Comparison of ENCODE assay signal across 17 cellular contexts in genomic region chr2:10260130-10260529, GRCh38. TPM values are rescaled to one million over a fixed set of nuclear protein-coding genes. Genes with fewer than 3 reads are reported as not detected.
DNase-seq lines count a peak whose midpoint lies in the region; ATAC-seq and TF ChIP-seq lines count a peak whose summit lies in the region.
"Had no signal": no experiment of that assay in that cellular context is flagged by ENCODE, and none has a peak within 500 bp of the region (broad histone marks: within the 10 kb centered on the region; RNA-seq: fewer than 3 reads in every experiment).

No MANE protein-coding gene starts in this region.

- WGBS in liver, result 59% methylated on average over 12 of the region's 12 CpGs
- WGBS in upper lobe of left lung, 2 donors, result 91 to 98% methylated on average over 5 to 12 of the region's 12 CpGs

- TF ChIP-seq CTCF in RWPE1 (conservative IDR thresholded peaks at IDR 0.05; ENCODE audit: low read depth) (no peak; the same call in 1 of the 2 replicates), liver (IDR thresholded peaks at IDR 0.05; ENCODE audit: low read depth, low read length, missing input control) (peak; percentile 31), upper lobe of left lung (IDR thresholded peaks at IDR 0.05) (no peak)

- TF ChIP-seq EP300 in upper lobe of left lung (IDR thresholded peaks at IDR 0.05), result no peak

- no peak overlapping the region for H3K4me3 ChIP-seq in H7 (ENCODE audit: insufficient read depth, low read depth, low read length)
- no peak overlapping the region for H3K4me3 ChIP-seq in liver (ENCODE audit: low read depth in 1 of 3, low read length in 3 of 3)
- H3K4me3 ChIP-seq in upper lobe of left lung, result no peak overlapping the region
- H3K4me3 ChIP-seq: esophagus squamous epithelium, left lung, prostate gland had no signal

- H3K4me1 ChIP-seq in liver (ENCODE audit: control insufficient read depth in 4 of 4, insufficient read depth in 4 of 4, low read length in 3 of 4) (peaks cover 0 to 8% (median 3%) of the 10 kb centered on the region in 4 donors), upper lobe of left lung (no peaks in the 10 kb centered on the region)
- H3K4me1 ChIP-seq: esophagus squamous epithelium, left lung, prostate gland had no signal

- H3K36me3 ChIP-seq in H7 (replicated peaks; ENCODE audit: control insufficient read depth, insufficient read depth, low read length) (no peaks in the 10 kb centered on the region), liver (ENCODE audit: control insufficient read depth in 4 of 4, insufficient read depth in 3 of 4, low read depth in 1 of 4, low read length in 3 of 4) (no peaks in the 10 kb centered on the region), upper lobe of left lung (no peaks in the 10 kb centered on the region)
- H3K36me3 ChIP-seq: esophagus squamous epithelium, left lung, prostate gland had no signal

- H3K27me3 ChIP-seq in H7 (ENCODE audit: control insufficient read depth, insufficient read depth, low read length) (no peaks in the 10 kb centered on the region; the same call in 1 of the 2 replicates), liver (ENCODE audit: control insufficient read depth in 4 of 4, insufficient read depth in 4 of 4, low read length in 3 of 4) (no peaks in the 10 kb centered on the region), upper lobe of left lung (no peaks in the 10 kb centered on the region)
- H3K27me3 ChIP-seq: left lung had no signal

- ATAC-seq in upper lobe of left lung (ENCODE audit: low FRiP score in 2 of 2) (no peak), HG02852 (IDR thresholded peaks at IDR 0.05; ENCODE audit: unreplicated experiment) (no peak)
- ATAC-seq: left lung; naive thymus-derived CD4-positive, alpha-beta T cell had no signal

- no peaks in the 10 kb centered on the region for H3K9me3 ChIP-seq in liver (ENCODE audit: control insufficient read depth in 4 of 4, low read length in 3 of 4)
- H3K9me3 ChIP-seq in upper lobe of left lung, result no peaks in the 10 kb centered on the region
- H3K9me3 ChIP-seq: esophagus squamous epithelium, left lung, prostate gland had no signal

- DNase-seq in AG08395 (ENCODE audit: low spot score), result peak; percentile 44
- DNase-seq in H7, result peak; percentile 20
- DNase-seq in RWPE1 (ENCODE audit: low spot score), result peak; percentile 77
- DNase-seq in upper lobe of left lung, result no peak
- DNase-seq in effector CD8-positive, alpha-beta T cell (lab: John Stamatoyannopoulos, UW), result no peak
- DNase-seq in COLO829 (ENCODE audit: low spot score), result no peak
- DNase-seq: activated CD4-positive, CD25-positive, alpha-beta regulatory T cell treated with anti-CD3 and anti-CD28 coated beads, Interleukin-2, amount 50 U/mL, for 72 hours; dermis blood vessel endothelial cell; esophagus squamous epithelium; Karpas-422; naive thymus-derived CD4-positive, alpha-beta T cell; NCI-H187 treated with DMSO at 0.1 percent for 48 hours; SHP77 treated with DMSO at 0.1 percent for 48 hours had no signal

- peak in 1 of 2 donors; percentile 48 for TF ChIP-seq RAD21 in liver (IDR thresholded peaks at IDR 0.05)

- POLR2A ChIA-PET in RWPE1 (lab: Yijun Ruan, JAX; ENCODE audit: low non-redundant PET), result no interaction called here

- TF ChIP-seq POLR2A in upper lobe of left lung (IDR thresholded peaks at IDR 0.05), result no peak

- H3K27ac ChIP-seq in RWPE1, result peak overlapping the region; percentile 12
- no peak overlapping the region for H3K27ac ChIP-seq in liver (ENCODE audit: low read depth in 1 of 2, low read length in 2 of 2)
- no peak overlapping the region for H3K27ac ChIP-seq in upper lobe of left lung
- H3K27ac ChIP-seq: esophagus squamous epithelium, left lung, prostate gland had no signal

- CTCF ChIA-PET in RWPE1 (lab: Yijun Ruan, JAX), result interaction anchor here (0.6 to 1.1 kb wide), 3 partner anchors 46 to 93 kb away, joined by 3 to 4 read pairs (median 3); no protein-coding TSS in a partner anchor

- H3K9ac ChIP-seq in liver (ENCODE audit: low read depth in 1 of 2, low read length in 2 of 2), result no peak overlapping the region

TF ChIP-seq in liver, 16 proteins besides CTCF, POLR2A, EP300 and RAD21:
- TF ChIP-seq YY1 (IDR thresholded peaks at IDR 0.05), result no peak
- TF ChIP-seq RXRA (IDR thresholded peaks at IDR 0.05), result peak in 1 of 2 donors; percentile 48
- TF ChIP-seq REST (IDR thresholded peaks at IDR 0.05), result no peak
- peak; percentile 23 to 71 for TF ChIP-seq HNF4A (conservative IDR thresholded peaks at IDR 0.05)
- TF ChIP-seq JUND (IDR thresholded peaks at IDR 0.05), result peak in 1 of 2 donors; percentile 72

RNA-seq across cellular contexts. Expression of gene HPCAL1, which starts 42.6 kb away (rescaled TPM):
- 21.8 and 22.0 TPM in 2 replicates for total RNA-seq in H7 (2014; rRNA removed; shearing (Covaris generic))
- total RNA-seq in liver (10 to 100 TPM; 17.3 to 18.1 TPM), upper lobe of left lung (100 to 1,000 TPM; 131 to 481 (median 261) TPM)
- 10 to 100 TPM; 27.7 to 27.9 TPM for polyA plus RNA-seq in liver

Comparison
In these comparisons a context has a peak if more than half of its experiments do, and no peak if none do; other contexts are left out.
1. DNase-seq: peak in AG08395 (single experiment), H7 (single experiment) and RWPE1 (single experiment); none in upper lobe of left lung (0 of 2), effector CD8-positive, alpha-beta T cell (single experiment) and COLO829 (single experiment).